1 cellular context compared by ENCODE assay signal in genomic region chr11:83285771-83286528, GRCh38.
A peak's percentile ranks its signal among the peaks of the same experiment; 100 is the strongest.
TF ChIP-seq lines count a peak whose summit lies in the region.

TSS of gene CCDC90B (minus strand) at chr11:83286367. CDS start at chr11:83285972, 395 bp downstream.

TF ChIP-seq in GM12878, 131 proteins besides CTCF, POLR2A, EP300 and RAD21 (continued from another document and continues in another):
- no peak for TF ChIP-seq ZNF687 (IDR thresholded peaks at IDR 0.05)
- TF ChIP-seq RFX5 (IDR thresholded peaks at IDR 0.05; ENCODE audit: low read depth, low read length) = 0 out of 2 replicates have a peak, but pooled peaks have one; percentile 39
- no peak for TF ChIP-seq ZBED1 (IDR thresholded peaks at IDR 0.05; ENCODE audit: borderline replicate concordance)
- TF ChIP-seq TCF12 (IDR thresholded peaks at IDR 0.05; ENCODE audit: low read depth, low read length) = no peak; the same call in 1 of the 2 replicates
- TF ChIP-seq REST (IDR thresholded peaks at IDR 0.05; ENCODE audit: low read depth, low read length) = no peak
- TF ChIP-seq E2F8 (IDR thresholded peaks at IDR 0.05; ENCODE audit: low read depth, partially characterized antibody) = no peak
- peak; percentile 92 for TF ChIP-seq POLR2AphosphoS2 (IDR thresholded peaks at IDR 0.05; ENCODE audit: low read depth, low read length)
- TF ChIP-seq PAX8 (IDR thresholded peaks at IDR 0.05) = no peak
- TF ChIP-seq BRCA1 (IDR thresholded peaks at IDR 0.05; ENCODE audit: low read depth, low read length) = no peak
- TF ChIP-seq MAX (IDR thresholded peaks at IDR 0.05; ENCODE audit: low read depth, low read length) = peak; percentile 32; the same call in 1 of the 2 replicates
- TF ChIP-seq JUND (IDR thresholded peaks at IDR 0.05; ENCODE audit: low read depth, low read length) = no peak
- TF ChIP-seq ZNF217 (IDR thresholded peaks at IDR 0.05) = no peak
- TF ChIP-seq HCFC1 (IDR thresholded peaks at IDR 0.05; ENCODE audit: low read length) = peak; percentile 90
- TF ChIP-seq SREBF1 (IDR thresholded peaks at IDR 0.05; ENCODE audit: low read length) = peak; percentile 88
- peak; percentile 92; the same call in 1 of the 2 replicates for TF ChIP-seq STAT1 (conservative IDR thresholded peaks at IDR 0.05)
- TF ChIP-seq CHD2 (IDR thresholded peaks at IDR 0.05; ENCODE audit: borderline replicate concordance, low read depth, low read length) = peak; percentile 78
- no peak for TF ChIP-seq SUPT20H (IDR thresholded peaks at IDR 0.05; ENCODE audit: borderline replicate concordance, control insufficient read depth, low read depth, low read length)
- no peak for TF ChIP-seq SUZ12 (IDR thresholded peaks at IDR 0.05; ENCODE audit: unreplicated experiment)
- no peak for TF ChIP-seq ZNF592 (IDR thresholded peaks at IDR 0.05)
- no peak for TF ChIP-seq FOS (IDR thresholded peaks at IDR 0.05; ENCODE audit: borderline replicate concordance, extremely low read depth, insufficient read length)
- TF ChIP-seq JUNB (IDR thresholded peaks at IDR 0.05) = no peak
- TF ChIP-seq MTA3 (IDR thresholded peaks at IDR 0.05; ENCODE audit: borderline replicate concordance, low read length) = no peak
- TF ChIP-seq HDAC6 (IDR thresholded peaks at IDR 0.05; ENCODE audit: unreplicated experiment) = peak; percentile 57
- peak; percentile 75 for TF ChIP-seq TAF1 (IDR thresholded peaks at IDR 0.05; ENCODE audit: borderline replicate concordance, low read depth, low read length)
- TF ChIP-seq CHD4 (IDR thresholded peaks at IDR 0.05) = no peak
- 0 out of 2 replicates have a peak, but pooled peaks have one; percentile 41 for TF ChIP-seq IRF4 (IDR thresholded peaks at IDR 0.05; ENCODE audit: low read depth, low read length)
- TF ChIP-seq SPI1 (IDR thresholded peaks at IDR 0.05; ENCODE audit: borderline replicate concordance, insufficient read depth, low read depth, low read length) = no peak
- peak; percentile 48; the same call in 1 of the 2 replicates for TF ChIP-seq E2F4 (IDR thresholded peaks at IDR 0.05; ENCODE audit: low read depth, low read length)
- TF ChIP-seq CEBPB (IDR thresholded peaks at IDR 0.05; ENCODE audit: borderline replicate concordance in 1 of 2, low read depth in 2 of 2, low read length in 2 of 2) = peak in 1 of 2 experiments; percentile 64; a peak in 1 of 4 replicates
- peak; percentile 98 for TF ChIP-seq SIX5 (IDR thresholded peaks at IDR 0.05; ENCODE audit: low read depth, low read length, severe bottlenecking)
- peak; percentile 79; the same call in 1 of the 2 replicates for TF ChIP-seq SIN3A (IDR thresholded peaks at IDR 0.05; ENCODE audit: low read depth, low read length)
- peak; percentile 88 for TF ChIP-seq ATF7 (IDR thresholded peaks at IDR 0.05; ENCODE audit: low read depth)
- TF ChIP-seq RBBP5 (conservative IDR thresholded peaks at IDR 0.05) = no peak
- peak; percentile 75 for TF ChIP-seq LARP7 (IDR thresholded peaks at IDR 0.05)
- peak; percentile 97 for TF ChIP-seq NBN (IDR thresholded peaks at IDR 0.05)
- peak; percentile 100 for TF ChIP-seq IKZF1 (conservative IDR thresholded peaks at IDR 0.05)
- TF ChIP-seq PKNOX1 (IDR thresholded peaks at IDR 0.05) = peak; percentile 75
- 0 out of 2 replicates have a peak, but pooled peaks have one; percentile 48 for TF ChIP-seq CHD1 (IDR thresholded peaks at IDR 0.05; ENCODE audit: low read depth, low read length)
- peak; percentile 71; the same call in 1 of the 2 replicates for TF ChIP-seq PAX5 (IDR thresholded peaks at IDR 0.05; ENCODE audit: borderline replicate concordance, low read depth, low read length)
- peak in 1 of 2 experiments; percentile 5; a peak in 1 of 4 replicates for TF ChIP-seq SRF (IDR thresholded peaks at IDR 0.05; ENCODE audit: low read depth in 2 of 2, low read length in 2 of 2)
- TF ChIP-seq E4F1 (IDR thresholded peaks at IDR 0.05; ENCODE audit: borderline replicate concordance, partially characterized antibody) = peak; percentile 42
- TF ChIP-seq MTA2 (IDR thresholded peaks at IDR 0.05; ENCODE audit: low read depth) = no peak; the same call in 1 of the 2 replicates
- TF ChIP-seq EZH2 (IDR thresholded peaks at IDR 0.05; ENCODE audit: borderline replicate concordance, control insufficient read depth, low read depth, low read length) = no peak
- TF ChIP-seq TARDBP (IDR thresholded peaks at IDR 0.05; ENCODE audit: borderline replicate concordance) = peak; percentile 89
- TF ChIP-seq ESRRA (IDR thresholded peaks at IDR 0.05; ENCODE audit: low read length) = 0 out of 2 replicates have a peak, but pooled peaks have one; percentile 38
